Comparison of ENCODE assay signal across 22 cellular contexts in the genomic region with DNA sequence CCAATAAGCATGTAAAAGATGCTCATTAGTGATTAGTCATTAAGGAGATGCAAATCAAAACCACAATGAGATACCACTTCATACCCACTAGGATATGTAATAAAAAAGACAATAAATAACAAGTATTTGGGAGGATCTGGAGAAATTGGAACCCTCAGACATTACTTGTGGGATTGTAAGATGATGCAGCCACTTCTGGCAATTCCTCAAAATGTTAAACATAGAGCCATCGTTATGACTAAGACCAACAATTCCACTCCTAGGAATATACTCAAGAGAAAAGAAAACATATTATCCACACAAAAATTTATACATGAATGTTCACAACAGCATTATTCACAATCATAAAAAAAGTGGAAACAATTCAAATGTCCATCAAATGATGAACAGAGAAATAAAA.
DNase-seq lines count a peak whose midpoint lies in the region; ATAC-seq, FAIRE-seq and TF ChIP-seq lines count a peak whose summit lies in the region.
"Had no signal": no experiment of that assay in that cellular context is flagged by ENCODE, and none has a peak within 500 bp of the region (broad histone marks: within the 10 kb centered on the region; RNA-seq: fewer than 3 reads in every experiment).

No MANE protein-coding gene starts in this region.

- ATAC-seq in HG03354 (IDR thresholded peaks at IDR 0.05; ENCODE audit: poor library complexity, severe bottlenecking, unreplicated experiment): no peak
- no peak for ATAC-seq in HG02763 (IDR thresholded peaks at IDR 0.05; ENCODE audit: unreplicated experiment)

- no peak overlapping the region for H3K27ac ChIP-seq in GM23248
- no peak overlapping the region for H3K27ac ChIP-seq in astrocyte (ENCODE audit: low read depth, low read length)
- no peak overlapping the region for H3K27ac ChIP-seq in neuronal stem cell (replicated peaks; ENCODE audit: low read length)
- H3K27ac ChIP-seq: C4-2B, PC-9, RWPE1 had no signal

- DNase-seq in GM23248 (peak; percentile 18), astrocyte (ENCODE audit: low read depth) (peak; percentile 46), fibroblast of pulmonary artery (ENCODE audit: low read depth) (peak; percentile 10), neuronal stem cell (ENCODE audit: low spot score) (no peak)
- no peak for DNase-seq in activated effector memory CD4-positive, alpha-beta T cell treated with Interleukin-2 at 50 U/mL for 16 hours
- DNase-seq: AML-193, DMS79, GDM1, Karpas-422, MM.1S, NCI-H1092, NCI-H1436 treated with DMSO at 0.1 percent for 48 hours, NCI-H2029 treated with DMSO at 0.1 percent for 48 hours, NCI-H2171, NCI-H526, PC-9 had no signal

- no peak overlapping the region for H2AK5ac ChIP-seq in neuronal stem cell (ENCODE audit: low read depth, low read length)

- no peaks in the 10 kb centered on the region for H3K36me3 Mint-ChIP-seq in astrocyte (ENCODE audit: low read depth, unreplicated experiment)

- no peak overlapping the region for H3K27ac Mint-ChIP-seq in astrocyte (ENCODE audit: unreplicated experiment)
- H3K27ac Mint-ChIP-seq: IgD-negative memory B cell had no signal

- WGBS in GM23248 (ENCODE audit: low coverage in 1 of 2, low lambda C conversion rate in 2 of 2, missing lambda C conversion rate in 2 of 2), 2 experiments: 91 to 97% methylated on average over 1 of the region's 1 CpG
- no CpG with 5 or more reads among the region's 1 CpG for WGBS in neuronal stem cell (ENCODE audit: extremely low coverage in 2 of 2, insufficient read length in 2 of 2, insufficient replicate concordance in 1 of 2), 2 donors

- no peak for FAIRE-seq in astrocyte (lab: Jason Lieb, UNC)
- FAIRE-seq: H1 had no signal

- H3K27me3 Mint-ChIP-seq in astrocyte (ENCODE audit: low read depth, unreplicated experiment): no peaks in the 10 kb centered on the region
- H3K27me3 Mint-ChIP-seq: IgD-negative memory B cell had no signal

- no peak overlapping the region for H3K4me3 ChIP-seq in GM23248
- no peak overlapping the region for H3K4me3 ChIP-seq in astrocyte (ENCODE audit: insufficient read depth, low read depth, low read length)
- no peak overlapping the region for H3K4me3 ChIP-seq in fibroblast of pulmonary artery (replicated peaks; ENCODE audit: low read depth, low read length)
- H3K4me3 ChIP-seq in neuronal stem cell (ENCODE audit: low read length in 2 of 2): no peak overlapping the region
- H3K4me3 ChIP-seq: PC-9 had no signal

- no peaks in the 10 kb centered on the region for H3K36me3 ChIP-seq in GM23248 (ENCODE audit: low read depth)
- no peaks in the 10 kb centered on the region for H3K36me3 ChIP-seq in astrocyte (ENCODE audit: insufficient read depth, low read length)
- peaks cover 0 to 4% of the 10 kb centered on the region in 2 donors for H3K36me3 ChIP-seq in neuronal stem cell (replicated peaks in 1 of 2; ENCODE audit: control insufficient read depth in 2 of 2, insufficient read depth in 2 of 2, low read length in 2 of 2)

- no peak overlapping the region for H3K23ac ChIP-seq in neuronal stem cell (ENCODE audit: low read depth, low read length, poor library complexity)

- H3K27me3 ChIP-seq in GM23248 (replicated peaks; ENCODE audit: insufficient read depth) (no peaks in the 10 kb centered on the region), astrocyte (ENCODE audit: insufficient read depth, low read length) (no peaks in the 10 kb centered on the region), neuronal stem cell (ENCODE audit: control insufficient read depth in 3 of 3, insufficient read depth in 3 of 3, low read depth in 1 of 3, low read length in 3 of 3) (no peaks in the 10 kb centered on the region)

- no peak overlapping the region for H4K91ac ChIP-seq in neuronal stem cell (ENCODE audit: low read depth, low read length, poor library complexity)

- H4K20me1 ChIP-seq in GM23248 (ENCODE audit: insufficient read depth) (no peaks in the 10 kb centered on the region), astrocyte (ENCODE audit: insufficient read depth, low read length) (no peaks in the 10 kb centered on the region)

- no peak overlapping the region for H3K4me3 Mint-ChIP-seq in astrocyte (ENCODE audit: unreplicated experiment)
- H3K4me3 Mint-ChIP-seq: IgD-negative memory B cell had no signal

- TF ChIP-seq CTCF in astrocyte (IDR thresholded peaks at IDR 0.05; ENCODE audit: insufficient read depth, low read depth, low read length) (no peak), fibroblast of pulmonary artery (IDR thresholded peaks at IDR 0.05; ENCODE audit: low read length, missing control alignments) (no peak)

- no peak overlapping the region for H2BK15ac ChIP-seq in neuronal stem cell (ENCODE audit: low read length)

- no peaks in the 10 kb centered on the region for H3K4me1 Mint-ChIP-seq in astrocyte (ENCODE audit: low read depth, unreplicated experiment)
- H3K4me1 Mint-ChIP-seq: IgD-negative memory B cell had no signal

- H2BK5ac ChIP-seq in neuronal stem cell (ENCODE audit: low read length): no peak overlapping the region

- no peak overlapping the region for H2BK120ac ChIP-seq in neuronal stem cell (ENCODE audit: low read depth, low read length)

- H3K9ac ChIP-seq in GM23248: no peak overlapping the region
- no peak overlapping the region for H3K9ac ChIP-seq in astrocyte (ENCODE audit: low read length)
- H3K9ac ChIP-seq in neuronal stem cell (ENCODE audit: low read depth, low read length, poor library complexity): no peak overlapping the region

- H2BK12ac ChIP-seq in neuronal stem cell (ENCODE audit: low read length): no peak overlapping the region

- H2AFZ ChIP-seq in GM23248: no peak overlapping the region
- H2AFZ ChIP-seq in astrocyte (ENCODE audit: low read depth, low read length): no peak overlapping the region
- H2AFZ ChIP-seq in neuronal stem cell (ENCODE audit: low read length): no peak overlapping the region
- H2AFZ ChIP-seq: PC-9 had no signal

- H3K18ac ChIP-seq in neuronal stem cell (ENCODE audit: low read length): no peak overlapping the region

- no peaks in the 10 kb centered on the region for H3K9me3 ChIP-seq in GM23248 (ENCODE audit: low read depth)
- no peaks in the 10 kb centered on the region for H3K9me3 ChIP-seq in astrocyte (ENCODE audit: insufficient read depth, low read depth, low read length)
- H3K9me3 ChIP-seq in neuronal stem cell (replicated peaks in 1 of 2; ENCODE audit: control insufficient read depth in 2 of 2, insufficient read depth in 1 of 2, low read depth in 1 of 2, low read length in 2 of 2): peaks cover 0 to 7% of the 10 kb centered on the region in 2 donors

- no peaks in the 10 kb centered on the region for H3K79me2 ChIP-seq in GM23248 (ENCODE audit: insufficient read depth)
- H3K79me2 ChIP-seq in astrocyte (ENCODE audit: insufficient read depth, low read length): no peaks in the 10 kb centered on the region

- H3K79me1 ChIP-seq in neuronal stem cell (ENCODE audit: low read depth, low read length): no peaks in the 10 kb centered on the region

- H3K9me3 Mint-ChIP-seq in astrocyte (ENCODE audit: unreplicated experiment): no peaks in the 10 kb centered on the region
- H3K9me3 Mint-ChIP-seq: IgD-negative memory B cell had no signal

- no peak overlapping the region for H3K4me2 ChIP-seq in GM23248 (ENCODE audit: unreplicated experiment)
- H3K4me2 ChIP-seq in astrocyte (ENCODE audit: low read length): no peak overlapping the region
- no peak overlapping the region for H3K4me2 ChIP-seq in neuronal stem cell (ENCODE audit: insufficient read depth, low read length, poor library complexity, severe bottlenecking)
- H3K4me2 ChIP-seq: PC-9 had no signal

- no peaks in the 10 kb centered on the region for H3K4me1 ChIP-seq in GM23248 (ENCODE audit: insufficient read depth)
- no peaks in the 10 kb centered on the region for H3K4me1 ChIP-seq in astrocyte (ENCODE audit: insufficient read depth, low read length)
- H3K4me1 ChIP-seq in neuronal stem cell (ENCODE audit: control insufficient read depth in 2 of 2, insufficient read depth in 1 of 2, low read depth in 1 of 2, low read length in 2 of 2): no peaks in the 10 kb centered on the region

- in situ Hi-C loops in GM23248 (cut with MboI): no loop called here

- no peak overlapping the region for H4K8ac ChIP-seq in neuronal stem cell (ENCODE audit: low read depth, low read length)

- H3K4ac ChIP-seq in neuronal stem cell (ENCODE audit: low read length): no peak overlapping the region

- H3K14ac ChIP-seq in neuronal stem cell (ENCODE audit: low read length): no peak overlapping the region

- no peaks in the 10 kb centered on the region for H3K9me2 ChIP-seq in GM23248 (ENCODE audit: insufficient read depth)

- H3F3A ChIP-seq in GM23248 (ENCODE audit: insufficient read depth): peaks cover 7% of the 10 kb centered on the region; the same call in 1 of the 2 replicates

Comparison
In these comparisons a context has a peak if more than half of its experiments do, and no peak if none do; other contexts are left out.
1. DNase-seq: peak in GM23248 (single experiment), astrocyte (single experiment) and fibroblast of pulmonary artery (single experiment); none in activated effector memory CD4-positive, alpha-beta T cell treated with Interleukin-2 at 50 U/mL for 16 hours (single experiment) and neuronal stem cell (single experiment).